Comparison of ENCODE assay signal across 11 cellular contexts in the genomic region with DNA sequence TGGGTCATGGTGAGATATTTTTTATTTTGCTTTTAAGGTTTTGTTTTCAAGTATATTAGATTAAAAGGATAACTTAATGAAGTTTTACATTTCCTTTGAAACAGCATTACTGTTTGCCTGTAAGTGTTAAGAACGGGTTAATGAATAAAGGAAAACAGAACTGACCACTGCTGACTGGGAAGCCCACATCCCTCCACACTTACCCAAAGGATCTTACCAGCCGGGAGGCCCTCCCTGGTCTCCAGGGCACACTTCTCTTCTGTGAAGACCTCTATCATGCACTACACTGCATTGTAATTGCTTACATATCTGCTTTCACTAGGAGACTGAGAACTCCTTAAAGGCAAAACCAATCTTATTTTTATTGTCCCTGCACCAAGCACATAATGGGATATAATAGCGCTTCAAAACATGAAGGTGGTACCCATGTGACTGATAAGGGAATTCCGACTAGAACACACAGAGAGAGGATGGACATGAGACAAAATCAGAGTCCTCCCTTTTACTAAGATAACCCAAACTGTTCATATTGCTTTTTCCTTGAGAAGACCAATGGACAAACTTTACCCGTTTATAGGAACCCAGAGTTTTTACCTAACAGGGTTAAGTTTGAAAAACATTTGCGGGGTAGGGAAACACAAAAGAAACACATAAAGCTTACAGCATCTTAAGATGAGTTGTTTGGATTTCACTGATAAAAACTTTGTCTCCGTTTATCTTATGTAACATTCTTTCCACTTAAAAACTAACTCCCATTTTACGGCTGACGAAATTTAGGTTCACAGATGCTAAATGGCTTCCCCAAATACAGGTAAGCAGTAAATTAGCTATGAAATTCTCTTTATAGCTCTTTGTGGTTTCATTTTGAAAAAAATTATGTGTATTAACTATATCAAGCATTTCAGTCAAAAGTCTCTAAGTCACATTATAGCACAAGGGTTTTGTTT. TPM values are rescaled to one million over a fixed set of nuclear protein-coding genes. Genes with fewer than 3 reads are reported as not detected.
DNase-seq lines count a peak whose midpoint lies in the region; ATAC-seq, FAIRE-seq and TF ChIP-seq lines count a peak whose summit lies in the region.
"Had no signal": no experiment of that assay in that cellular context is flagged by ENCODE, and none has a peak within 500 bp of the region (broad histone marks: within the 10 kb centered on the region; RNA-seq: fewer than 3 reads in every experiment).

No MANE protein-coding gene starts in this region.

- FAIRE-seq in GM18507 (lab: Jason Lieb, UNC) = peak; percentile 15

- peak overlapping the region; percentile 94 for H3K27ac Mint-ChIP-seq in activated B cell treated with CpG ODN at 0.5 μM for 24 hours

- peaks cover 97% of the 10 kb centered on the region for H3K36me3 Mint-ChIP-seq in activated B cell treated with CpG ODN at 0.5 μM for 24 hours (ENCODE audit: low read depth)

- TF ChIP-seq CTCF in activated B cell treated with CpG ODN at 0.5 μM for 24 hours (IDR thresholded peaks at IDR 0.05) = no peak

- H3K36me3 ChIP-seq in BLaER1 treated with 17β-estradiol and CSF1 and Interleukin-3, amounts not matched to agents 10 nM and 100 nM = peaks cover 0 to 93% (median 76%) of the 10 kb centered on the region in 11 experiments; a peak in 21 of 22 replicates
- H3K36me3 ChIP-seq in mucosa of rectum (ENCODE audit: control insufficient read depth in 2 of 2, insufficient read depth in 2 of 2, low read length in 2 of 2) = peaks cover 21 to 29% of the 10 kb centered on the region in 2 donors

- peaks cover 90 to 100% (median 100%) of the 10 kb centered on the region in 10 experiments for H3K4me1 ChIP-seq in BLaER1 treated with 17β-estradiol and CSF1 and Interleukin-3, amounts not matched to agents 10 nM and 100 nM
- peaks cover 51 to 60% of the 10 kb centered on the region in 2 donors for H3K4me1 ChIP-seq in mucosa of rectum (ENCODE audit: control insufficient read depth in 2 of 2, insufficient read depth in 2 of 2, low read length in 2 of 2)

- no peak for ATAC-seq in activated B cell treated with CpG ODN at 0.5 μM for 24 hours (ENCODE audit: low read depth)
- ATAC-seq: left colon had no signal

- CTCF ChIA-PET in activated B cell treated with CpG ODN at 0.5 μM for 24 hours (lab: Charles Lee) = interaction anchor here (0.5 to 1.4 kb wide), 3 partner anchors 24 to 148 kb away, joined by 3 to 5 read pairs (median 3); no protein-coding TSS in a partner anchor

- no peak overlapping the region for H3K4me3 ChIP-seq in BLaER1 treated with 17β-estradiol and CSF1 and Interleukin-3, amounts not matched to agents 10 nM and 100 nM
- H3K4me3 ChIP-seq in mucosa of rectum (ENCODE audit: low read length in 2 of 2) = no peak overlapping the region
- H3K4me3 ChIP-seq: SK-N-MC had no signal

- peak overlapping the region in 8 of 11 experiments; percentile 62 to 96 (median 71); a peak in 11 of 22 replicates for H3K27ac ChIP-seq in BLaER1 treated with 17β-estradiol and CSF1 and Interleukin-3, amounts not matched to agents 10 nM and 100 nM
- H3K27ac ChIP-seq in mucosa of rectum (ENCODE audit: low read depth in 2 of 2, low read length in 2 of 2) = peak overlapping the region; percentile 4 to 77
- H3K27ac ChIP-seq: SK-N-MC had no signal

- peak overlapping the region; percentile 58 to 97 (median 88) for H3K4me2 ChIP-seq in BLaER1 treated with 17β-estradiol and CSF1 and Interleukin-3, amounts not matched to agents 10 nM and 100 nM

- H3K4me3 Mint-ChIP-seq in activated B cell treated with CpG ODN at 0.5 μM for 24 hours = peak overlapping the region; percentile 67

- no peaks in the 10 kb centered on the region for H3K27me3 Mint-ChIP-seq in activated B cell treated with CpG ODN at 0.5 μM for 24 hours

- H4K20me1 ChIP-seq in BLaER1 treated with 17β-estradiol and CSF1 and Interleukin-3, amounts not matched to agents 10 nM and 100 nM = peaks cover 53 to 99% (median 79%) of the 10 kb centered on the region in 11 experiments

- H3K9me3 Mint-ChIP-seq in activated B cell treated with CpG ODN at 0.5 μM for 24 hours = no peaks in the 10 kb centered on the region

- H3K9ac ChIP-seq in BLaER1 treated with 17β-estradiol and CSF1 and Interleukin-3, amounts not matched to agents 10 nM and 100 nM = peak overlapping the region in 7 of 11 experiments; percentile 2 to 64 (median 48); a peak in 8 of 22 replicates
- peak overlapping the region in 1 of 2 donors; percentile 28 for H3K9ac ChIP-seq in mucosa of rectum (ENCODE audit: low read depth in 1 of 2, low read length in 2 of 2)

- peaks cover 100% of the 10 kb centered on the region for H3K4me1 Mint-ChIP-seq in activated B cell treated with CpG ODN at 0.5 μM for 24 hours

- DNase-seq in GM18507 (ENCODE audit: extremely low spot score, insufficient read length, low read depth) (no peak), activated B cell treated with CpG ODN at 0.5 μM for 24 hours (no peak), COLO668 (lab: John Stamatoyannopoulos, UW; ENCODE audit: unreplicated experiment) (no peak), putamen (ENCODE audit: low spot score) (no peak), NCI-H146 (lab: John Stamatoyannopoulos, UW) (no peak), germinal center (ENCODE audit: low spot score) (no peak)
- DNase-seq: DMS 273 treated with DMSO at 0.1 percent for 48 hours, left colon had no signal

- POLR2A ChIA-PET in activated B cell treated with CpG ODN at 0.5 μM for 24 hours (lab: Charles Lee) = interaction anchor here (1.1 to 10.6 kb wide), 10 partner anchors 7 to 148 kb away, joined by 3 to 273 read pairs (median 10); a partner anchor contains a TSS

- no peaks in the 10 kb centered on the region for H3K27me3 ChIP-seq in BLaER1 treated with 17β-estradiol and CSF1 and Interleukin-3, amounts not matched to agents 10 nM and 100 nM
- H3K27me3 ChIP-seq in mucosa of rectum (ENCODE audit: control insufficient read depth in 2 of 2, insufficient read depth in 2 of 2, low read length in 2 of 2) = no peaks in the 10 kb centered on the region

- H3K9me3 ChIP-seq in BLaER1 treated with 17β-estradiol and CSF1 and Interleukin-3, amounts not matched to agents 10 nM and 100 nM (replicated peaks in 1 of 11) = no peaks in the 10 kb centered on the region; a peak in 1 of 22 replicates
- no peaks in the 10 kb centered on the region for H3K9me3 ChIP-seq in mucosa of rectum (ENCODE audit: control insufficient read depth in 2 of 2, low read length in 2 of 2)

- intact Hi-C loops in activated B cell treated with CpG ODN at 0.5 μM for 24 hours (cut with micrococcal nuclease) = loop anchor here (1.0 kb wide), 1 partner anchor 7 kb away; no protein-coding TSS in a partner anchor

RNA-seq across cellular contexts. Expression of a gene that starts 8.7 kb away (rescaled TPM):
- 488 and 489 TPM in 2 replicates for total RNA-seq in activated B cell treated with CpG ODN at 0.5 μM for 24 hours
